Comparison of ENCODE assay signal across 15 cellular contexts in genomic region chr2:26472821-26473655, GRCh38. TPM values are rescaled to one million over a fixed set of nuclear protein-coding genes. Genes with fewer than 3 reads are reported as not detected.
DNase-seq lines count a peak whose midpoint lies in the region; TF ChIP-seq lines count a peak whose summit lies in the region.
"Had no signal": no experiment of that assay in that cellular context is flagged by ENCODE, and none has a peak within 500 bp of the region (broad histone marks: within the 10 kb centered on the region; RNA-seq: fewer than 3 reads in every experiment).

No MANE protein-coding gene starts in this region.

- no peak overlapping the region for H2AFZ ChIP-seq in H9 (ENCODE audit: low read length)
- H2AFZ ChIP-seq: GM23338 had no signal

- TF ChIP-seq CTCF in H9 (conservative IDR thresholded peaks at IDR 0.05) (no peak), nephron progenitor cell (IDR thresholded peaks at IDR 0.05) (no peak), spleen (IDR thresholded peaks at IDR 0.05 in 8 of 11, conservative IDR thresholded peaks at IDR 0.05 in 3 of 11) (no peak)

- no peaks in the 10 kb centered on the region for H3K23me2 ChIP-seq in H9 (ENCODE audit: insufficient read length, low read depth, low read length, poor library complexity, severe bottlenecking)

- DNase-seq in H7 (peak; percentile 55), H9 (no peak), nephron progenitor cell (no peak), spleen (peak; percentile 60), foreskin melanocyte (no peak), NCI-H146 (lab: John Stamatoyannopoulos, UW) (no peak)
- DNase-seq in stimulated activated CD4-positive, alpha-beta T cell treated with anti-CD3 and anti-CD28 coated beads, Interleukin-12 subunit alpha, Interleukin-12 subunit beta, amount 100 ng/mL, for 4 hours, result no peak
- DNase-seq: ACHN; C1 segment of cervical spinal cord; CD4-positive, CD25-positive, alpha-beta regulatory T cell had no signal

- H3K4me3 Mint-ChIP-seq in H9, result no peak overlapping the region
- H3K4me3 Mint-ChIP-seq in nephron progenitor cell, result no peak overlapping the region
- H3K4me3 Mint-ChIP-seq: CD4-positive, CD25-positive, alpha-beta regulatory T cell; CD8-positive, alpha-beta memory T cell; GM23338 had no signal

- H3K36me3 ChIP-seq in H7 (replicated peaks; ENCODE audit: control insufficient read depth, insufficient read depth, low read length), result no peaks in the 10 kb centered on the region
- H3K36me3 ChIP-seq in spleen, result no peaks in the 10 kb centered on the region
- H3K36me3 ChIP-seq: BE2C, HAP-1 had no signal

- H2BK5ac ChIP-seq in H9 (ENCODE audit: insufficient read length, low read length), result no peak overlapping the region

- no peak for TF ChIP-seq POLR2A in spleen (IDR thresholded peaks at IDR 0.05)

- H3K4me1 ChIP-seq in H9 (ENCODE audit: insufficient read depth, low read length) (no peaks in the 10 kb centered on the region; the same call in 1 of the 2 replicates), spleen (peaks cover 0 to 9% (median 0%) of the 10 kb centered on the region in 6 donors)
- H3K4me1 ChIP-seq: Caco-2, HAP-1 had no signal

- no peak overlapping the region for H3T11ph ChIP-seq in H9 (ENCODE audit: low read length)

- H4K8ac ChIP-seq in H9 (replicated peaks; ENCODE audit: insufficient read length, low read depth, low read length), result no peak overlapping the region

- H4K20me1 ChIP-seq in H9 (ENCODE audit: control insufficient read depth, insufficient read depth, insufficient read length), result no peaks in the 10 kb centered on the region

- no peak overlapping the region for H3K4me2 ChIP-seq in H9 (ENCODE audit: insufficient read depth, insufficient read length, low read length)
- H3K4me2 ChIP-seq: GM23338 had no signal

- H3K27ac Mint-ChIP-seq in H9 (0 out of 7 replicates have a peak overlapping the region, but pooled peaks of 2 of the 3 experiments have one; percentile 33 to 34), nephron progenitor cell (peak overlapping the region; percentile 57)
- H3K27ac Mint-ChIP-seq: CD4-positive, CD25-positive, alpha-beta regulatory T cell; CD8-positive, alpha-beta memory T cell; GM23338 had no signal

- H4K91ac ChIP-seq in H9 (ENCODE audit: insufficient read length, low read depth, low read length), result no peak overlapping the region

- no peak overlapping the region for H2AK5ac ChIP-seq in H9 (ENCODE audit: insufficient read length, low read length)

- H2BK20ac ChIP-seq in H9 (ENCODE audit: low read depth, low read length, poor library complexity, severe bottlenecking), result no peak overlapping the region

- H3K27ac ChIP-seq in H9 (ENCODE audit: insufficient read length, low read depth, low read length) (no peak overlapping the region), spleen (no peak overlapping the region)

- no peak overlapping the region for H3K56ac ChIP-seq in H9 (ENCODE audit: insufficient read length, low read depth, low read length)

- H3K23ac ChIP-seq in H9 (ENCODE audit: insufficient read length, low read depth, low read length), result no peak overlapping the region

- H2BK15ac ChIP-seq in H9 (ENCODE audit: low read depth, low read length), result no peak overlapping the region

- no peak overlapping the region for H4K5ac ChIP-seq in H9 (ENCODE audit: insufficient read length, low read depth, low read length)

- intact Hi-C loops in spleen (cut with DNase I; ENCODE audit: low total_unique reads), result no loop called here

- H3K9me3 Mint-ChIP-seq in H9, result peaks cover 4 to 7% of the 10 kb centered on the region in 2 experiments; a peak in 2 of 5 replicates
- H3K9me3 Mint-ChIP-seq in nephron progenitor cell, result peaks cover 4% of the 10 kb centered on the region
- H3K9me3 Mint-ChIP-seq: GM23338 had no signal

- H3K4ac ChIP-seq in H9 (ENCODE audit: low read depth, low read length), result no peak overlapping the region

- H3K79me1 ChIP-seq in H9 (ENCODE audit: insufficient read depth, low read depth, low read length, poor library complexity, severe bottlenecking), result no peaks in the 10 kb centered on the region

- H2BK12ac ChIP-seq in H9 (ENCODE audit: insufficient read length, low read depth, low read length), result no peak overlapping the region

- H3K18ac ChIP-seq in H9 (ENCODE audit: insufficient read length, low read depth, low read length), result no peak overlapping the region

- H3K4me3 ChIP-seq in H7 (ENCODE audit: insufficient read depth, low read depth, low read length), result no peak overlapping the region
- no peak overlapping the region for H3K4me3 ChIP-seq in spleen
- H3K4me3 ChIP-seq: GM23338, HAP-1 had no signal

- H3K14ac ChIP-seq in H9 (ENCODE audit: insufficient read depth, low read length), result no peak overlapping the region

- H3K36me3 Mint-ChIP-seq in H9 (ENCODE audit: insufficient read depth in 1 of 3, low read depth in 3 of 3), result peaks cover 0 to 2% (median 0%) of the 10 kb centered on the region in 3 experiments; a peak in 2 of 7 replicates
- H3K36me3 Mint-ChIP-seq in nephron progenitor cell (ENCODE audit: low read depth), result no peaks in the 10 kb centered on the region
- H3K36me3 Mint-ChIP-seq: CD4-positive, CD25-positive, alpha-beta regulatory T cell had no signal

- H3K4me1 Mint-ChIP-seq in H9 (peaks cover 8 to 14% of the 10 kb centered on the region in 2 experiments), nephron progenitor cell (peaks cover 7% of the 10 kb centered on the region)

- H3K9me3 ChIP-seq in H9 (ENCODE audit: control insufficient read depth, low read depth, low read length) (no peaks in the 10 kb centered on the region), spleen (peaks cover 3 to 20% (median 15%) of the 10 kb centered on the region in 8 donors)
- H3K9me3 ChIP-seq: BE2C, Caco-2 had no signal

- WGBS in H9 (ENCODE audit: extremely low coverage, insufficient read length, low lambda C conversion rate), result no CpG with 5 or more reads among the region's 34 CpGs
- 89 to 94% (median 91%) methylated on average over 22 to 34 of the region's 34 CpGs for WGBS in spleen, 5 donors

- H3K9ac ChIP-seq in H9 (ENCODE audit: extremely low read depth, insufficient read length, low read length), result no peak overlapping the region

- no peak overlapping the region for H2BK120ac ChIP-seq in H9 (ENCODE audit: low read depth, low read length, poor library complexity, severe bottlenecking)

- H3K27me3 Mint-ChIP-seq in H9 (ENCODE audit: low read depth), result peaks cover 6% of the 10 kb centered on the region
- H3K27me3 Mint-ChIP-seq in nephron progenitor cell (ENCODE audit: low read depth, poor library complexity), result peaks cover 3% of the 10 kb centered on the region
- H3K27me3 Mint-ChIP-seq: CD8-positive, alpha-beta memory T cell had no signal

- H3K79me2 ChIP-seq in H9 (ENCODE audit: insufficient read depth, low read length), result no peaks in the 10 kb centered on the region

- H3K27me3 ChIP-seq in H7 (ENCODE audit: control insufficient read depth, insufficient read depth, low read length), result no peaks in the 10 kb centered on the region
- no peaks in the 10 kb centered on the region for H3K27me3 ChIP-seq in H9 (ENCODE audit: insufficient read depth, low read length)
- peaks cover 0 to 17% (median 0%) of the 10 kb centered on the region in 7 donors for H3K27me3 ChIP-seq in spleen (replicated peaks in 1 of 7)
- H3K27me3 ChIP-seq: BE2C had no signal

RNA-seq across cellular contexts. Expression of gene OTOF, which starts 4.9 kb away (rescaled TPM):
- total RNA-seq in H7 (2014; rRNA removed; shearing (Covaris generic)), result 0.07 and 0.14 TPM in 2 replicates
- total RNA-seq in H9 (2021) (0.15 and 0.35 TPM in 2 replicates), spleen (1 to 10 TPM in 1 of 7 donors, under 1 TPM in 6; 0.19 to 1.6 (median 0.34) TPM)
- under 1 TPM; 0.06 to 0.17 (median 0.16) TPM for polyA plus RNA-seq in spleen

Comparison
In these comparisons a context has a peak if more than half of its experiments do, and no peak if none do; other contexts are left out.
1. DNase-seq: peak in H7 (single experiment) and spleen (single experiment); none in H9 (single experiment), nephron progenitor cell (single experiment), foreskin melanocyte (single experiment), stimulated activated CD4-positive, alpha-beta T cell treated with anti-CD3 and anti-CD28 coated beads, Interleukin-12 subunit alpha, Interleukin-12 subunit beta, amount 100 ng/mL, for 4 hours (single experiment) and NCI-H146 (single experiment).